In genomic region chr7:51665045-51665785, GRCh38 we compare ENCODE assay signal across 21 cellular contexts.
A peak's percentile ranks its signal among the peaks of the same experiment; 100 is the strongest.
DNase-seq lines count a peak whose midpoint lies in the region; ATAC-seq and TF ChIP-seq lines count a peak whose summit lies in the region.
"Had no signal": no experiment of that assay in that cellular context is flagged by ENCODE, and none has a peak within 500 bp of the region (broad histone marks: within the 10 kb centered on the region; RNA-seq: fewer than 3 reads in every experiment).

No MANE protein-coding gene starts in this region.

- H3K4me2 ChIP-seq in neuronal stem cell (ENCODE audit: insufficient read depth, low read length, poor library complexity, severe bottlenecking): no peak overlapping the region
- H3K4me2 ChIP-seq: SK-N-SH had no signal

- DNase-seq in HT1080 (ENCODE audit: low read depth) (peak; percentile 46), RWPE2 (ENCODE audit: low spot score) (no peak), inferior parietal cortex (ENCODE audit: extremely low spot score) (peak; percentile 39), neuronal stem cell (ENCODE audit: low spot score) (no peak), NCI-H1930 (lab: John Stamatoyannopoulos, UW) (no peak), caudate nucleus (lab: John Stamatoyannopoulos, UW) (no peak)
- DNase-seq: CD8-positive, alpha-beta memory T cell; DMS53; EL; GM23248; MV-4-11; NCI-H1417 treated with DMSO at 0.1 percent for 48 hours; NCI-H2029 treated with DMSO at 0.1 percent for 48 hours; NCI-H2171 treated with DMSO at 0.1 percent for 48 hours; NCI-H446; NCI-H748 treated with DMSO at 0.1 percent for 48 hours; SHP77 treated with DMSO at 0.1 percent for 48 hours; SK-N-SH had no signal

- H3K4me3 ChIP-seq in RWPE2 (ENCODE audit: severe bottlenecking) (no peak overlapping the region), neuronal stem cell (ENCODE audit: low read length in 2 of 2) (no peak overlapping the region)
- H3K4me3 ChIP-seq: GM12878, GM23248 had no signal

- H3K27me3 ChIP-seq in RWPE2 (ENCODE audit: insufficient read depth, poor library complexity, severe bottlenecking): peaks cover 69% of the 10 kb centered on the region
- H3K27me3 ChIP-seq in neuronal stem cell (ENCODE audit: control insufficient read depth in 3 of 3, insufficient read depth in 3 of 3, low read depth in 1 of 3, low read length in 3 of 3): no peaks in the 10 kb centered on the region

- H3K4ac ChIP-seq in neuronal stem cell (ENCODE audit: low read length): no peak overlapping the region

- H2AK5ac ChIP-seq in neuronal stem cell (ENCODE audit: low read depth, low read length): no peak overlapping the region

- H2BK120ac ChIP-seq in neuronal stem cell (ENCODE audit: low read depth, low read length): no peak overlapping the region

- H3K79me1 ChIP-seq in neuronal stem cell (ENCODE audit: low read depth, low read length): no peaks in the 10 kb centered on the region

- H3K14ac ChIP-seq in neuronal stem cell (ENCODE audit: low read length): no peak overlapping the region

- no peak for TF ChIP-seq CTCF in RWPE2 (IDR thresholded peaks at IDR 0.05; ENCODE audit: poor library complexity, severe bottlenecking)

- no peak overlapping the region for H2BK15ac ChIP-seq in neuronal stem cell (ENCODE audit: low read length)

- no CpG with 5 or more reads among the region's 7 CpGs for WGBS in neuronal stem cell (ENCODE audit: extremely low coverage in 2 of 2, insufficient read length in 2 of 2, insufficient replicate concordance in 1 of 2), 2 donors

- H3K27ac ChIP-seq in RWPE2 (ENCODE audit: poor library complexity, severe bottlenecking): no peak overlapping the region
- H3K27ac ChIP-seq in neuronal stem cell (replicated peaks; ENCODE audit: low read length): no peak overlapping the region
- H3K27ac ChIP-seq in caudate nucleus (ENCODE audit: low read depth, low read length): no peak overlapping the region
- H3K27ac ChIP-seq: GM23248 had no signal

- no peaks in the 10 kb centered on the region for H3K36me3 ChIP-seq in RWPE2 (ENCODE audit: low read depth)
- no peaks in the 10 kb centered on the region for H3K36me3 ChIP-seq in neuronal stem cell (replicated peaks in 1 of 2; ENCODE audit: control insufficient read depth in 2 of 2, insufficient read depth in 2 of 2, low read length in 2 of 2)

- H2BK5ac ChIP-seq in neuronal stem cell (ENCODE audit: low read length): no peak overlapping the region

- no peak overlapping the region for H2BK12ac ChIP-seq in neuronal stem cell (ENCODE audit: low read length)

- H3K4me1 ChIP-seq in RWPE2 (ENCODE audit: insufficient read depth, poor library complexity, severe bottlenecking) (no peaks in the 10 kb centered on the region), neuronal stem cell (ENCODE audit: control insufficient read depth in 2 of 2, insufficient read depth in 1 of 2, low read depth in 1 of 2, low read length in 2 of 2) (peaks cover 2 to 14% of the 10 kb centered on the region in 2 donors)

- H3K18ac ChIP-seq in neuronal stem cell (ENCODE audit: low read length): no peak overlapping the region

- no peak overlapping the region for H3K23ac ChIP-seq in neuronal stem cell (ENCODE audit: low read depth, low read length, poor library complexity)

- no peak overlapping the region for H4K91ac ChIP-seq in neuronal stem cell (ENCODE audit: low read depth, low read length, poor library complexity)

- H3K9me3 ChIP-seq in RWPE2 (ENCODE audit: severe bottlenecking) (no peaks in the 10 kb centered on the region), neuronal stem cell (replicated peaks in 1 of 2; ENCODE audit: control insufficient read depth in 2 of 2, insufficient read depth in 1 of 2, low read depth in 1 of 2, low read length in 2 of 2) (no peaks in the 10 kb centered on the region)

- ATAC-seq in RWPE2 (ENCODE audit: low read depth) (peak; percentile 55; the same call in 1 of the 3 replicates), GM21423 (IDR thresholded peaks at IDR 0.05; ENCODE audit: unreplicated experiment) (no peak)
- ATAC-seq: GM12878, HCT116 had no signal

- H3K9ac ChIP-seq in neuronal stem cell (ENCODE audit: low read depth, low read length, poor library complexity): no peak overlapping the region
- H3K9ac ChIP-seq: GM23248, SK-N-SH had no signal

- peak overlapping the region; percentile 68 for H2AFZ ChIP-seq in neuronal stem cell (ENCODE audit: low read length)
- H2AFZ ChIP-seq: GM23248 had no signal

- H4K8ac ChIP-seq in neuronal stem cell (ENCODE audit: low read depth, low read length): no peak overlapping the region

Comparison
In these comparisons a context has a peak if more than half of its experiments do, and no peak if none do; other contexts are left out.
1. DNase-seq: peak in HT1080 (single experiment) and inferior parietal cortex (single experiment); none in RWPE2 (single experiment), neuronal stem cell (single experiment), NCI-H1930 (0 of 2) and caudate nucleus (0 of 61).